ENCODE assay signal across 19 cellular contexts in the genomic region with DNA sequence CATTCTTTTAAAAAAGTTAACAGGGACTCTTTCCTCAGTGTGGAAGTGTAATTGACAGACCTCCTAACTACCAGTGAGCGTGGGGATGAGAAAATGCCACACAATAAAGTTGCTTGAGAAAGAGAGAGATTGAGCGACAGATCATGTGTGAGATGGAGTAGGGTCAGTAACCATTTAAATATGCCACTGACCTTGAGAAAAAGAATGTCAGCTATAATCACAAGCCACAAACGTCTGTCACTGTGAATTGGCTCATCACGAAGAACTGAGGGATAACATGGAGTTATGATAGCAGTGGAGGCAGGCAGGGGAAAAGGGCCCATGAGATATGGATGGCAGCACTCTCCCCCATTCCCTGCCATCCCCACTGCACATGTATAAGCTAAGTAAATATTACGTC.
DNase-seq lines count a peak whose midpoint lies in the region; ATAC-seq and TF ChIP-seq lines count a peak whose summit lies in the region.
"Had no signal": no experiment of that assay in that cellular context is flagged by ENCODE, and none has a peak within 500 bp of the region (broad histone marks: within the 10 kb centered on the region; RNA-seq: fewer than 3 reads in every experiment).

No MANE protein-coding gene starts in this region.

- no peaks in the 10 kb centered on the region for H3K9me2 ChIP-seq in Karpas-422 (replicated peaks; ENCODE audit: insufficient read depth, low read length)

- intact Hi-C loops in sciatic nerve (cut with DNase I) = no loop called here

- no peak overlapping the region for H2AFZ ChIP-seq in Karpas-422 (ENCODE audit: low read length)
- H2AFZ ChIP-seq: GM23248 had no signal

- no peak overlapping the region for H3K9ac ChIP-seq in Karpas-422 (ENCODE audit: low read length)
- H3K9ac ChIP-seq: GM23248 had no signal

- TF ChIP-seq CTCF in BE2C (IDR thresholded peaks at IDR 0.05; ENCODE audit: low read depth, low read length) = no peak

- H3K4me1 ChIP-seq in Karpas-422 (ENCODE audit: low read length) (no peaks in the 10 kb centered on the region), BE2C (no peaks in the 10 kb centered on the region)
- H3K4me1 ChIP-seq: HAP-1 had no signal

- H3K27me3 ChIP-seq in Karpas-422 (ENCODE audit: low read length) (no peaks in the 10 kb centered on the region), BE2C (no peaks in the 10 kb centered on the region)

- H3K4me3 ChIP-seq in Karpas-422 (ENCODE audit: low read length) = no peak overlapping the region
- H3K4me3 ChIP-seq in BE2C (ENCODE audit: low read depth, low read length) = no peak overlapping the region
- H3K4me3 ChIP-seq: GM23248, HAP-1 had no signal

- no peak overlapping the region for H3K4me2 ChIP-seq in Karpas-422 (ENCODE audit: low read depth, low read length, poor library complexity, severe bottlenecking)

- H3K79me2 ChIP-seq in Karpas-422 (ENCODE audit: low read length) = 0 out of 2 replicates have a peak, but pooled peaks cover 8% of the 10 kb centered on the region

- H3K36me3 ChIP-seq in Karpas-422 (ENCODE audit: insufficient read depth, low read length) = 0 out of 2 replicates have a peak, but pooled peaks cover 4% of the 10 kb centered on the region
- H3K36me3 ChIP-seq in BE2C = no peaks in the 10 kb centered on the region
- H3K36me3 ChIP-seq: HAP-1 had no signal

- H3K9me3 ChIP-seq in Karpas-422 (ENCODE audit: low read length) = no peaks in the 10 kb centered on the region
- H3K9me3 ChIP-seq in BE2C = no peaks in the 10 kb centered on the region
- H3K9me3 ChIP-seq: HAP-1 had no signal

- peak; percentile 32 for DNase-seq in EH (ENCODE audit: low read depth)
- peak; percentile 53 for DNase-seq in LHCN-M2 (ENCODE audit: low read depth)
- peak; percentile 5 for DNase-seq in iris pigment epithelial cell (ENCODE audit: low read depth)
- no peak for DNase-seq in sciatic nerve (ENCODE audit: low spot score)
- DNase-seq in Karpas-422 = no peak
- no peak for DNase-seq in BE2C
- no peak for DNase-seq in UCSD-AML1 (lab: John Stamatoyannopoulos, UW; ENCODE audit: unreplicated experiment)
- DNase-seq in NCI-H446 treated with DMSO at 0.1 percent for 48 hours (lab: John Stamatoyannopoulos, UW) = no peak
- DNase-seq: 8988T; C1 segment of cervical spinal cord; CD4-positive, CD25-positive, alpha-beta regulatory T cell; CD8-positive, alpha-beta memory T cell; COR-L47; DMS 273 treated with DMSO at 0.1 percent for 48 hours; DMS53; DND-41; GM23248 had no signal

- no peak overlapping the region for H3K27ac ChIP-seq in Karpas-422 (ENCODE audit: low read length)
- H3K27ac ChIP-seq: GM23248, HL-60 had no signal

- ATAC-seq in sciatic nerve = peak; percentile 26

- no peaks in the 10 kb centered on the region for H4K20me1 ChIP-seq in Karpas-422 (ENCODE audit: insufficient read depth, low read depth, low read length)

Comparison
In these comparisons a context has a peak if more than half of its experiments do, and no peak if none do; other contexts are left out.
1. DNase-seq: peak in EH (single experiment), LHCN-M2 (single experiment) and iris pigment epithelial cell (single experiment); none in sciatic nerve (single experiment), Karpas-422 (single experiment), BE2C (single experiment), UCSD-AML1 (single experiment) and NCI-H446 treated with DMSO at 0.1 percent for 48 hours (single experiment).